ENCODE assay signal across 1 cellular context in the genomic region with DNA sequence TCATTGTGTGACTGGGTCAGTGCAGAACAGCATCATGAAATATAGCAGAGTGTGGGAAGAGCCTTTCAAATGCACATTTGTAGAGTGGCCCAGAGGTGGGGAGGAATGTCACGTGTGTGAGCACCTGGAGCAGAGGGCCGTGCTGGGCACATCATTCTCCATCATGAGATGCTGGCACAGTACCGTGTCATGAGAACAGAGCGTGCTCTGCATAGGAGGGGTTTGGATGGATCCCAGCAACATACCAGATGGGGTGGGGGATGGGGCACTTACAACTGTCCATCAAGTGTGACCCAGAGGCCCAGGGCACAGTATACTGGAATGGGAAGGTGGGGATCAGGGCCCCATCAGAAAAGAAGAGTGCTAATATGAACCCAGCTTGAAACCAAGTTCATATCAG.
TF ChIP-seq lines count a peak whose summit lies in the region.

No MANE protein-coding gene starts in this region.

TF ChIP-seq in GM23338, 12 proteins besides CTCF, POLR2A, EP300 and RAD21 (continued from another document):
- TF ChIP-seq, protein P1, sequence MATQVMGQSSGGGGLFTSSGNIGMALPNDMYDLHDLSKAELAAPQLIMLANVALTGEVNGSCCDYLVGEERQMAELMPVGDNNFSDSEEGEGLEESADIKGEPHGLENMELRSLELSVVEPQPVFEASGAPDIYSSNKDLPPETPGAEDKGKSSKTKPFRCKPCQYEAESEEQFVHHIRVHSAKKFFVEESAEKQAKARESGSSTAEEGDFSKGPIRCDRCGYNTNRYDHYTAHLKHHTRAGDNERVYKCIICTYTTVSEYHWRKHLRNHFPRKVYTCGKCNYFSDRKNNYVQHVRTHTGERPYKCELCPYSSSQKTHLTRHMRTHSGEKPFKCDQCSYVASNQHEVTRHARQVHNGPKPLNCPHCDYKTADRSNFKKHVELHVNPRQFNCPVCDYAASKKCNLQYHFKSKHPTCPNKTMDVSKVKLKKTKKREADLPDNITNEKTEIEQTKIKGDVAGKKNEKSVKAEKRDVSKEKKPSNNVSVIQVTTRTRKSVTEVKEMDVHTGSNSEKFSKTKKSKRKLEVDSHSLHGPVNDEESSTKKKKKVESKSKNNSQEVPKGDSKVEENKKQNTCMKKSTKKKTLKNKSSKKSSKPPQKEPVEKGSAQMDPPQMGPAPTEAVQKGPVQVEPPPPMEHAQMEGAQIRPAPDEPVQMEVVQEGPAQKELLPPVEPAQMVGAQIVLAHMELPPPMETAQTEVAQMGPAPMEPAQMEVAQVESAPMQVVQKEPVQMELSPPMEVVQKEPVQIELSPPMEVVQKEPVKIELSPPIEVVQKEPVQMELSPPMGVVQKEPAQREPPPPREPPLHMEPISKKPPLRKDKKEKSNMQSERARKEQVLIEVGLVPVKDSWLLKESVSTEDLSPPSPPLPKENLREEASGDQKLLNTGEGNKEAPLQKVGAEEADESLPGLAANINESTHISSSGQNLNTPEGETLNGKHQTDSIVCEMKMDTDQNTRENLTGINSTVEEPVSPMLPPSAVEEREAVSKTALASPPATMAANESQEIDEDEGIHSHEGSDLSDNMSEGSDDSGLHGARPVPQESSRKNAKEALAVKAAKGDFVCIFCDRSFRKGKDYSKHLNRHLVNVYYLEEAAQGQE (IDR thresholded peaks at IDR 0.05; ENCODE audit: unreplicated experiment), result no peak
- TF ChIP-seq POLR2AphosphoS5 (IDR thresholded peaks at IDR 0.05; ENCODE audit: low read depth) (no peak), NANOG (IDR thresholded peaks at IDR 0.05; ENCODE audit: borderline replicate concordance) (no peak), ZNF114 (CRISPR knock-in tag; IDR thresholded peaks at IDR 0.05) (no peak)
